13 cellular contexts compared by ENCODE assay signal in the genomic region with DNA sequence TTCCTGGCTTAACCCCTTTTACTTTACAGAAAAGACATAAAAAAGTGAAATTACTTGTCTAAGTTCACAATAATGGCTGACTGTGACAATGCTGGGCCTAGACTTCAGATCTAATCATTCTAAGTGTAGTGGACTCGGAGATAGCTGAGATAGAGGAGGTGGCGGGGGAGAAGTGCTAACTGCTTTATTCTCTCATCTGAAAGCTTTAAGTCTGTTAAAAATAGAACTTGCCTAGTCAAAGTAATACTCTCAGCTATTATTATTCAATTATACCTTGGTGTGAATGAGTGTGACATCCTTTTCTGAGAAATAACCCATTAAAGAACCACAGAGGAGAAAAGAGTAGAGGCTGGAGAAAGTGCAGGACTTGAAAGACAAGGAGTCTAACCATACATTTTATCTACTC.
DNase-seq lines count a peak whose midpoint lies in the region; ATAC-seq and TF ChIP-seq lines count a peak whose summit lies in the region.
"Had no signal": no experiment of that assay in that cellular context is flagged by ENCODE, and none has a peak within 500 bp of the region (broad histone marks: within the 10 kb centered on the region; RNA-seq: fewer than 3 reads in every experiment).

No MANE protein-coding gene starts in this region.

- POLR2A ChIA-PET in activated CD4-positive, alpha-beta memory T cell treated with anti-CD3 and anti-CD28 coated beads, Interleukin-2, amount 10 ng/mL, durations not matched to agents 7 days and 5 days (lab: Charles Lee), result no interaction called here

- no peaks in the 10 kb centered on the region for H3K36me3 ChIP-seq in esophagus squamous epithelium
- H3K36me3 ChIP-seq: BLaER1 had no signal

- 61 to 75% methylated on average over 2 of the region's 2 CpGs for WGBS in esophagus squamous epithelium, 2 donors

- H3K27me3 Mint-ChIP-seq in activated CD4-positive, alpha-beta memory T cell treated with anti-CD3 and anti-CD28 coated beads, Interleukin-2, amount 10 ng/mL, durations not matched to agents 7 days and 5 days, result peaks cover 26% of the 10 kb centered on the region

- no peaks in the 10 kb centered on the region for H3K27me3 ChIP-seq in esophagus squamous epithelium
- H3K27me3 ChIP-seq: BLaER1 had no signal

- peak overlapping the region; percentile 18 for H3K4me3 Mint-ChIP-seq in activated CD4-positive, alpha-beta memory T cell treated with anti-CD3 and anti-CD28 coated beads, Interleukin-2, amount 10 ng/mL, durations not matched to agents 7 days and 5 days
- H3K4me3 Mint-ChIP-seq: nephron had no signal

- TF ChIP-seq CTCF in GM10266 (IDR thresholded peaks at IDR 0.05; ENCODE audit: control insufficient read depth, insufficient read depth, low read depth, missing control alignments) (no peak), esophagus squamous epithelium (IDR thresholded peaks at IDR 0.05) (no peak)

- H3K4me3 ChIP-seq in esophagus squamous epithelium, result no peak overlapping the region
- H3K4me3 ChIP-seq: BLaER1 had no signal

- H3K27ac Mint-ChIP-seq in activated CD4-positive, alpha-beta memory T cell treated with anti-CD3 and anti-CD28 coated beads, Interleukin-2, amount 10 ng/mL, durations not matched to agents 7 days and 5 days, result peak overlapping the region; percentile 44
- H3K27ac Mint-ChIP-seq: nephron had no signal

- DNase-seq in GM10266 (ENCODE audit: extremely low spot score), result peak; percentile 53
- no peak for DNase-seq in activated CD4-positive, alpha-beta memory T cell treated with anti-CD3 and anti-CD28 coated beads, Interleukin-2, amount 10 ng/mL, durations not matched to agents 7 days and 5 days
- no peak for DNase-seq in esophagus squamous epithelium (lab: John Stamatoyannopoulos, UW)
- no peak for DNase-seq in amygdala (lab: John Stamatoyannopoulos, UW)
- DNase-seq in glomerular visceral epithelial cell (ENCODE audit: extremely low spot score), result no peak
- DNase-seq: Kasumi-1, NCI-H2029 treated with DMSO at 0.1 percent for 48 hours, small intestine had no signal

- peaks cover 37% of the 10 kb centered on the region for H3K4me1 Mint-ChIP-seq in activated CD4-positive, alpha-beta memory T cell treated with anti-CD3 and anti-CD28 coated beads, Interleukin-2, amount 10 ng/mL, durations not matched to agents 7 days and 5 days

- ATAC-seq in GM18858 (IDR thresholded peaks at IDR 0.05; ENCODE audit: unreplicated experiment) (peak; percentile 74), HG02678 (IDR thresholded peaks at IDR 0.05; ENCODE audit: unreplicated experiment) (peak; percentile 52), GM21423 (IDR thresholded peaks at IDR 0.05; ENCODE audit: unreplicated experiment) (no peak)

- no peaks in the 10 kb centered on the region for H3K4me1 ChIP-seq in esophagus squamous epithelium

- peaks cover 18% of the 10 kb centered on the region for H3K9me3 Mint-ChIP-seq in activated CD4-positive, alpha-beta memory T cell treated with anti-CD3 and anti-CD28 coated beads, Interleukin-2, amount 10 ng/mL, durations not matched to agents 7 days and 5 days

- intact Hi-C loops in esophagus squamous epithelium (cut with DNase I), result no loop called here

- no peak for TF ChIP-seq POLR2A in esophagus squamous epithelium (IDR thresholded peaks at IDR 0.05)

- peaks cover 18% of the 10 kb centered on the region for H3K36me3 Mint-ChIP-seq in activated CD4-positive, alpha-beta memory T cell treated with anti-CD3 and anti-CD28 coated beads, Interleukin-2, amount 10 ng/mL, durations not matched to agents 7 days and 5 days (ENCODE audit: low read depth)

- H3K9me3 ChIP-seq in esophagus squamous epithelium, result peaks cover 0 to 15% (median 1%) of the 10 kb centered on the region in 3 donors

- no peak overlapping the region for H3K27ac ChIP-seq in esophagus squamous epithelium
- H3K27ac ChIP-seq: BLaER1 had no signal

- CTCF ChIA-PET in activated CD4-positive, alpha-beta memory T cell treated with anti-CD3 and anti-CD28 coated beads, Interleukin-2, amount 10 ng/mL, durations not matched to agents 7 days and 5 days (lab: Charles Lee), result interaction anchor here (2.5 kb wide), 1 partner anchor 11 kb away, joined by 8 read pairs; no protein-coding TSS in a partner anchor
